In the genomic region with DNA sequence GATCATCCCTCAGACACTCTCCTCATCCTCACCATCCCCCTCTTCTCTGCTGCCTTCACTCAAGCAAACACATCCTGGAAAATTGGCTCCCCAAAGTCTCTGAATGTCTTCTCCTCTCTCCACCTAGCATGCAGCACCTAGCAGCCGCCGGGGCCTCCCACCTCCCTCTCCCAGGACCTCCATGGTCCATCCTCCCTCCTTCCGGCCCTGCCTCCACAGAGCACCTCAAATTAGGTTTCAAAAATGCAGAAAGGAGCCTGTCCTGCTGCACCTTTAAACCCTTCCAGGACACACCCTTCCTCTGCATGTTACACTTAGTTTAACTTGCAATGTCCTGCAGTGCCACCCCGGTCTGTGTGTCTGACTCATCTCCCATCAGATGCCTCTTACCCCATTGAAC, we compare ENCODE assay signal across 27 cellular contexts.
"Had no signal": no experiment of that assay in that cellular context is flagged by ENCODE, and none has a peak within 500 bp of the region (broad histone marks: within the 10 kb centered on the region; RNA-seq: fewer than 3 reads in every experiment).

No MANE protein-coding gene starts in this region.

- H3K27ac Mint-ChIP-seq: memory B cell; naive thymus-derived CD4-positive, alpha-beta T cell; natural killer cell treated with Interleukin-12 subunit alpha and Interleukin-12 subunit beta and Interleukin-15 and Interleukin-18, amount 100 ng/mL, for 72 hours; stimulated activated effector memory CD8-positive, alpha-beta T cell treated with anti-CD3 and anti-CD28 coated beads, Interleukin-12 subunit alpha, Interleukin-12 subunit beta, amount 100 ng/mL, for 72 hours; stimulated activated naive CD8-positive, alpha-beta T cell treated with anti-CD3 and anti-CD28 coated beads, Interleukin-15, Interleukin-2, amounts not matched to agents 100 ng/mL and 50 ng/mL, for 24 hours had no signal

- H3K4me1 Mint-ChIP-seq: memory B cell; naive thymus-derived CD4-positive, alpha-beta T cell; stimulated activated effector memory CD8-positive, alpha-beta T cell treated with anti-CD3 and anti-CD28 coated beads, Interleukin-12 subunit alpha, Interleukin-12 subunit beta, amount 100 ng/mL, for 72 hours had no signal

- H3K4me3 ChIP-seq: left lung, lower lobe of right lung, mucosa of descending colon, prostate gland, sigmoid colon, spleen, suprapubic skin, thoracic aorta, tibial artery, uterus had no signal

- H3K9ac ChIP-seq: parathyroid adenoma had no signal

- DNase-seq: hippocampal formation; kidney; left colon; left lung; lower lobe of right lung; midbrain; mucosa of descending colon; naive thymus-derived CD4-positive, alpha-beta T cell; nucleus accumbens; retina; right cardiac atrium; sigmoid colon; small intestine; spleen; stimulated activated CD4-positive, alpha-beta T cell treated with anti-CD3 and anti-CD28 coated beads, Interleukin-4, amount 100 ng/mL, for 24 hours; stimulated activated naive CD4-positive, alpha-beta T cell; tibial artery; trophoblast cell; uterus had no signal

- H3K79me2 ChIP-seq: parathyroid adenoma had no signal

- H3K36me3 ChIP-seq: left lung, lower lobe of right lung, prostate gland, sigmoid colon, spleen, suprapubic skin, thoracic aorta, tibial artery, uterus had no signal

- H3K27ac ChIP-seq: left lung, lower lobe of right lung, parathyroid adenoma, prostate gland, sigmoid colon, spleen, suprapubic skin, thoracic aorta, tibial artery, uterus had no signal

- H3K36me3 Mint-ChIP-seq: memory B cell; natural killer cell treated with Interleukin-12 subunit alpha and Interleukin-12 subunit beta and Interleukin-15 and Interleukin-18, amount 100 ng/mL, for 72 hours; stimulated activated effector memory CD8-positive, alpha-beta T cell treated with anti-CD3 and anti-CD28 coated beads, Interleukin-12 subunit alpha, Interleukin-12 subunit beta, amount 100 ng/mL, for 72 hours had no signal

- H3K9me3 Mint-ChIP-seq: natural killer cell treated with Interleukin-12 subunit alpha and Interleukin-12 subunit beta and Interleukin-15 and Interleukin-18, amount 100 ng/mL, for 72 hours had no signal

- H3K4me3 Mint-ChIP-seq: memory B cell; naive thymus-derived CD4-positive, alpha-beta T cell; natural killer cell treated with Interleukin-12 subunit alpha and Interleukin-12 subunit beta and Interleukin-15 and Interleukin-18, amount 100 ng/mL, for 72 hours; stimulated activated effector memory CD8-positive, alpha-beta T cell treated with anti-CD3 and anti-CD28 coated beads, Interleukin-12 subunit alpha, Interleukin-12 subunit beta, amount 100 ng/mL, for 72 hours; stimulated activated naive CD8-positive, alpha-beta T cell treated with anti-CD3 and anti-CD28 coated beads, Interleukin-15, Interleukin-2, amounts not matched to agents 100 ng/mL and 50 ng/mL, for 24 hours had no signal

- H2AFZ ChIP-seq: parathyroid adenoma had no signal

- H3K9me3 ChIP-seq: left lung, lower lobe of right lung, mucosa of descending colon, prostate gland, suprapubic skin, thoracic aorta, uterus had no signal

- H3K4me1 ChIP-seq: left lung, lower lobe of right lung, parathyroid adenoma, prostate gland, sigmoid colon, spleen, suprapubic skin, tibial artery, uterus had no signal

- H3K27me3 ChIP-seq: sigmoid colon, suprapubic skin, uterus had no signal
